ENCODE assay signal across 1 cellular context in genomic region chr19:43672061-43672679, GRCh38.
TF ChIP-seq lines count a peak whose summit lies in the region.

No MANE protein-coding gene starts in this region.

TF ChIP-seq in HEK293, 187 proteins besides CTCF, POLR2A, EP300 and RAD21 (continued from another document):
- TF ChIP-seq ZNF114 (tag by site-specific recombination; IDR thresholded peaks at IDR 0.05) (no peak), REPIN1 (tag by site-specific recombination; IDR thresholded peaks at IDR 0.05; ENCODE audit: low read depth) (peak; percentile 73; the same call in 1 of the 2 replicates), ZIC2 (tag by site-specific recombination; IDR thresholded peaks at IDR 0.05) (peak; percentile 78), ZFHX2 (tag by site-specific recombination; conservative IDR thresholded peaks at IDR 0.05) (no peak), KLF10 (tag by site-specific recombination; IDR thresholded peaks at IDR 0.05) (no peak), ZNF221 (tag by site-specific recombination; IDR thresholded peaks at IDR 0.05; ENCODE audit: borderline replicate concordance) (no peak), ZBTB20 (tag by site-specific recombination; IDR thresholded peaks at IDR 0.05) (peak; percentile 17; the same call in 1 of the 2 replicates), OSR2 (tag by site-specific recombination; IDR thresholded peaks at IDR 0.05) (0 out of 2 replicates have a peak, but pooled peaks have one; percentile 7), ZNF692 (tag by site-specific recombination; IDR thresholded peaks at IDR 0.05) (0 out of 2 replicates have a peak, but pooled peaks have one; percentile 36), ZSCAN16 (tag by site-specific recombination; IDR thresholded peaks at IDR 0.05) (no peak), TCF7L2 (IDR thresholded peaks at IDR 0.05; ENCODE audit: borderline replicate concordance, low read depth, low read length) (no peak), ZNF629 (tag by site-specific recombination; IDR thresholded peaks at IDR 0.05) (no peak), ZNF311 (tag by site-specific recombination; IDR thresholded peaks at IDR 0.05; ENCODE audit: borderline replicate concordance) (no peak), ZNF175 (tag by site-specific recombination; IDR thresholded peaks at IDR 0.05) (no peak), ZNF341 (tag by site-specific recombination; IDR thresholded peaks at IDR 0.05; ENCODE audit: low read depth) (peak; percentile 57), ZNF621 (tag by site-specific recombination; IDR thresholded peaks at IDR 0.05) (no peak), ZNF623 (tag by site-specific recombination; IDR thresholded peaks at IDR 0.05) (peak; percentile 70), ZBTB17 (tag by site-specific recombination; IDR thresholded peaks at IDR 0.05) (peak; percentile 66), ZNF366 (tag by site-specific recombination; conservative IDR thresholded peaks at IDR 0.05) (peak; percentile 45), ZNF600 (tag by site-specific recombination; IDR thresholded peaks at IDR 0.05) (peak; percentile 56; the same call in 1 of the 2 replicates), ZBTB48 (tag by site-specific recombination; IDR thresholded peaks at IDR 0.05) (0 out of 2 replicates have a peak, but pooled peaks have one; percentile 34), PATZ1 (tag by site-specific recombination; IDR thresholded peaks at IDR 0.05) (0 out of 2 replicates have a peak, but pooled peaks have one; percentile 35)
- TF ChIP-seq, protein P1, sequence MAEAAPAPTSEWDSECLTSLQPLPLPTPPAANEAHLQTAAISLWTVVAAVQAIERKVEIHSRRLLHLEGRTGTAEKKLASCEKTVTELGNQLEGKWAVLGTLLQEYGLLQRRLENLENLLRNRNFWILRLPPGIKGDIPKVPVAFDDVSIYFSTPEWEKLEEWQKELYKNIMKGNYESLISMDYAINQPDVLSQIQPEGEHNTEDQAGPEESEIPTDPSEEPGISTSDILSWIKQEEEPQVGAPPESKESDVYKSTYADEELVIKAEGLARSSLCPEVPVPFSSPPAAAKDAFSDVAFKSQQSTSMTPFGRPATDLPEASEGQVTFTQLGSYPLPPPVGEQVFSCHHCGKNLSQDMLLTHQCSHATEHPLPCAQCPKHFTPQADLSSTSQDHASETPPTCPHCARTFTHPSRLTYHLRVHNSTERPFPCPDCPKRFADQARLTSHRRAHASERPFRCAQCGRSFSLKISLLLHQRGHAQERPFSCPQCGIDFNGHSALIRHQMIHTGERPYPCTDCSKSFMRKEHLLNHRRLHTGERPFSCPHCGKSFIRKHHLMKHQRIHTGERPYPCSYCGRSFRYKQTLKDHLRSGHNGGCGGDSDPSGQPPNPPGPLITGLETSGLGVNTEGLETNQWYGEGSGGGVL (tag by site-specific recombination; IDR thresholded peaks at IDR 0.05), result peak; percentile 54
- TF ChIP-seq, protein P2, sequence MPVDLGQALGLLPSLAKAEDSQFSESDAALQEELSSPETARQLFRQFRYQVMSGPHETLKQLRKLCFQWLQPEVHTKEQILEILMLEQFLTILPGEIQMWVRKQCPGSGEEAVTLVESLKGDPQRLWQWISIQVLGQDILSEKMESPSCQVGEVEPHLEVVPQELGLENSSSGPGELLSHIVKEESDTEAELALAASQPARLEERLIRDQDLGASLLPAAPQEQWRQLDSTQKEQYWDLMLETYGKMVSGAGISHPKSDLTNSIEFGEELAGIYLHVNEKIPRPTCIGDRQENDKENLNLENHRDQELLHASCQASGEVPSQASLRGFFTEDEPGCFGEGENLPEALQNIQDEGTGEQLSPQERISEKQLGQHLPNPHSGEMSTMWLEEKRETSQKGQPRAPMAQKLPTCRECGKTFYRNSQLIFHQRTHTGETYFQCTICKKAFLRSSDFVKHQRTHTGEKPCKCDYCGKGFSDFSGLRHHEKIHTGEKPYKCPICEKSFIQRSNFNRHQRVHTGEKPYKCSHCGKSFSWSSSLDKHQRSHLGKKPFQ (tag by site-specific recombination; IDR thresholded peaks at IDR 0.05), result peak; percentile 88
TF ChIP-seq in HEK293: peak in this region for 15.
